Comparison of ENCODE assay signal across 9 cellular contexts in genomic region chr3:128727059-128727458, GRCh38. TPM values are rescaled to one million over a fixed set of nuclear protein-coding genes. Genes with fewer than 3 reads are reported as not detected.
DNase-seq lines count a peak whose midpoint lies in the region; ATAC-seq and TF ChIP-seq lines count a peak whose summit lies in the region.
"Had no signal": no experiment of that assay in that cellular context is flagged by ENCODE, and none has a peak within 500 bp of the region (broad histone marks: within the 10 kb centered on the region; RNA-seq: fewer than 3 reads in every experiment).

No MANE protein-coding gene starts in this region.

- H3K27ac ChIP-seq in C4-2B (peak overlapping the region; percentile 96), MM.1S (ENCODE audit: low read length) (no peak overlapping the region), neural cell (ENCODE audit: low read length) (peak overlapping the region; percentile 79)

- H3K4me1 ChIP-seq in MM.1S (ENCODE audit: low read length): peaks cover 14% of the 10 kb centered on the region

- H3K4me3 Mint-ChIP-seq in effector memory CD8-positive, alpha-beta T cell: peak overlapping the region; percentile 90 to 93

- DNase-seq in MM.1S: no peak
- DNase-seq in effector memory CD8-positive, alpha-beta T cell: no peak
- DNase-seq in hepatic stellate cell (ENCODE audit: low spot score): no peak
- no peak for DNase-seq in NCI-H345 treated with DMSO at 0.1 percent for 48 hours (lab: John Stamatoyannopoulos, UW; ENCODE audit: unreplicated experiment)
- DNase-seq: SIG-M5 had no signal

- TF ChIP-seq EP300 in neural cell (conservative IDR thresholded peaks at IDR 0.05; ENCODE audit: poor library complexity, severe bottlenecking): no peak

- H3K4me1 Mint-ChIP-seq in effector memory CD8-positive, alpha-beta T cell (ENCODE audit: low read depth in 2 of 2): peaks cover 47 to 51% of the 10 kb centered on the region in 2 donors

- no peak for ATAC-seq in effector memory CD8-positive, alpha-beta T cell (replicated peaks)
- ATAC-seq in HG03045 (IDR thresholded peaks at IDR 0.05; ENCODE audit: unreplicated experiment) (no peak), HG03378 (IDR thresholded peaks at IDR 0.05; ENCODE audit: unreplicated experiment) (no peak)

- H3K9me3 ChIP-seq in MM.1S (replicated peaks; ENCODE audit: insufficient read depth, low read length) (no peaks in the 10 kb centered on the region), neural cell (ENCODE audit: low read length) (no peaks in the 10 kb centered on the region)

- peak overlapping the region; percentile 96 for H3K9ac ChIP-seq in MM.1S (ENCODE audit: low read length)
- H3K9ac ChIP-seq in neural cell (ENCODE audit: low read length): peak overlapping the region; percentile 90

- H3K27me3 ChIP-seq in MM.1S (replicated peaks; ENCODE audit: insufficient read depth, low read length) (no peaks in the 10 kb centered on the region), neural cell (ENCODE audit: insufficient read depth, low read depth, low read length) (no peaks in the 10 kb centered on the region)

- H4K20me1 ChIP-seq in MM.1S (ENCODE audit: insufficient read depth, low read length): peaks cover 31% of the 10 kb centered on the region
- no peaks in the 10 kb centered on the region for H4K20me1 ChIP-seq in neural cell (ENCODE audit: insufficient read depth)

- H3F3A ChIP-seq in MM.1S (ENCODE audit: insufficient read depth, low read length) (no peaks in the 10 kb centered on the region), neural cell (ENCODE audit: insufficient read depth, low read length, poor library complexity, severe bottlenecking) (no peaks in the 10 kb centered on the region)

- H3K9me2 ChIP-seq in MM.1S (replicated peaks; ENCODE audit: insufficient read depth, low read length) (no peaks in the 10 kb centered on the region), neural cell (ENCODE audit: insufficient read depth, low read length) (no peaks in the 10 kb centered on the region)

- H3K4me2 ChIP-seq in MM.1S (ENCODE audit: low read depth, low read length) (peak overlapping the region; percentile 92), neural cell (ENCODE audit: low read length) (peak overlapping the region; percentile 94)

- peak overlapping the region; percentile 97 to 99 for H3K27ac Mint-ChIP-seq in effector memory CD8-positive, alpha-beta T cell

- H3K4me3 ChIP-seq in MM.1S (ENCODE audit: low read length): peak overlapping the region; percentile 99
- peak overlapping the region; percentile 93 for H3K4me3 ChIP-seq in neural cell (ENCODE audit: low read length)

- TF ChIP-seq RAD21 in neural cell (conservative IDR thresholded peaks at IDR 0.05): no peak

- peaks cover under 1% of the 10 kb centered on the region in 2 donors for H3K27me3 Mint-ChIP-seq in effector memory CD8-positive, alpha-beta T cell

- peaks cover 61% of the 10 kb centered on the region for H3K79me2 ChIP-seq in MM.1S (ENCODE audit: low read length)
- H3K79me2 ChIP-seq in neural cell (replicated peaks; ENCODE audit: insufficient read depth, low read length): peaks cover 53% of the 10 kb centered on the region

- H2AFZ ChIP-seq in MM.1S (ENCODE audit: low read length) (no peak overlapping the region), neural cell (ENCODE audit: low read depth, low read length) (no peak overlapping the region)

- peaks cover 13% of the 10 kb centered on the region for H3K36me3 Mint-ChIP-seq in effector memory CD8-positive, alpha-beta T cell (ENCODE audit: insufficient read depth)

- no peaks in the 10 kb centered on the region for H3K9me3 Mint-ChIP-seq in effector memory CD8-positive, alpha-beta T cell

- H3K36me3 ChIP-seq in MM.1S (replicated peaks; ENCODE audit: insufficient read depth, low read length) (no peaks in the 10 kb centered on the region), neural cell (ENCODE audit: insufficient read depth, low read length) (no peaks in the 10 kb centered on the region)

- no peak for TF ChIP-seq CTCF in C4-2B (conservative IDR thresholded peaks at IDR 0.05)
- TF ChIP-seq CTCF in MM.1S (IDR thresholded peaks at IDR 0.05; ENCODE audit: low read length): no peak
- TF ChIP-seq CTCF in neural cell (IDR thresholded peaks at IDR 0.05; ENCODE audit: poor library complexity, severe bottlenecking): no peak

TF ChIP-seq in neural cell, 6 proteins besides CTCF, POLR2A, EP300 and RAD21:
- TF ChIP-seq MXI1 (conservative IDR thresholded peaks at IDR 0.05; ENCODE audit: poor library complexity, severe bottlenecking) (no peak), TAF1 (IDR thresholded peaks at IDR 0.05; ENCODE audit: low read depth) (no peak), REST (IDR thresholded peaks at IDR 0.05; ENCODE audit: borderline replicate concordance) (no peak), POLR2AphosphoS5 (IDR thresholded peaks at IDR 0.05) (no peak), EZH2 (IDR thresholded peaks at IDR 0.05; ENCODE audit: borderline replicate concordance, insufficient read depth, low read length, poor library complexity, severe bottlenecking) (no peak), SMC3 (conservative IDR thresholded peaks at IDR 0.05; ENCODE audit: poor library complexity) (no peak)

RNA-seq across cellular contexts. Expression of gene RAB7A, which starts 1.1 kb away (rescaled TPM):
- 40.1 and 42.4 TPM in 2 replicates for polyA plus RNA-seq in neural cell
- 70.6 and 86.5 TPM in 2 replicates for polyA minus RNA-seq in neural cell
